27 cellular contexts compared by ENCODE assay signal in genomic region chr2:588041-588645, GRCh38.
"Had no signal": no experiment of that assay in that cellular context is flagged by ENCODE, and none has a peak within 500 bp of the region (broad histone marks: within the 10 kb centered on the region; RNA-seq: fewer than 3 reads in every experiment).

No MANE protein-coding gene starts in this region.

- FAIRE-seq: islet of Langerhans had no signal

- H3K27me3 ChIP-seq: right lobe of liver had no signal

- H3K4me3 ChIP-seq: esophagus squamous epithelium, lower lobe of right lung, right lobe of liver, skin epidermis, tibial artery had no signal

- H3K27ac ChIP-seq: lower lobe of right lung, right lobe of liver, tibial artery, WERI-Rb-1 had no signal

- H3K9me3 ChIP-seq: esophagus squamous epithelium, lower lobe of right lung, right lobe of liver, tibial artery had no signal

- H3K36me3 ChIP-seq: esophagus squamous epithelium, lower lobe of right lung, right lobe of liver, tibial artery, WERI-Rb-1 had no signal

- H3K4me1 ChIP-seq: lower lobe of right lung, right lobe of liver, tibial artery had no signal

- ATAC-seq: activated CD4-positive, CD25-positive, alpha-beta regulatory T cell treated with anti-CD3 and anti-CD28 coated beads, Interleukin-2, amount 50 U/mL, for 24 hours; activated naive CD8-positive, alpha-beta T cell treated with anti-CD3 and anti-CD28 coated beads, Interleukin-2, amount 50 U/mL, for 24 hours; naive thymus-derived CD8-positive, alpha-beta T cell; SK-N-SH treated with all-trans-retinoic acid at 6 μM for 48 hours; T-helper 17 cell had no signal

- DNase-seq: activated CD4-positive, alpha-beta T cell treated with anti-CD3 and anti-CD28 coated beads for 48 hours; activated CD4-positive, alpha-beta T cell treated with anti-CD3 and anti-CD28 coated beads, Interleukin-2, amount 50 U/mL, for 48 hours; activated CD8-positive, alpha-beta memory T cell treated with anti-CD3 and anti-CD28 coated beads, Interleukin-2, amount 50 U/mL, for 4 hours; activated gamma-delta T cell treated with Interleukin-2 at 50 U/mL for 16 hours; activated naive CD8-positive, alpha-beta T cell treated with anti-CD3 and anti-CD28 coated beads, Interleukin-2, amount 50 U/mL, for 24 hours; activated T-cell treated with anti-CD3 and anti-CD28 coated beads, Interleukin-2, amount 50 U/mL, for 1 hour; amygdala; central memory CD4-positive, alpha-beta T cell; esophagus squamous epithelium; foreskin melanocyte; left cardiac atrium; lower lobe of right lung; mesenchymal stem cell; naive thymus-derived CD8-positive, alpha-beta T cell; occipital lobe; right lobe of liver; stimulated activated CD4-positive, alpha-beta T cell treated with anti-CD3 and anti-CD28 coated beads, Interleukin-12 subunit alpha, Interleukin-12 subunit beta, amount 100 ng/mL, for 4 hours; stimulated activated CD4-positive, alpha-beta T cell treated with anti-CD3 and anti-CD28 coated beads, Interleukin-4, amount 100 ng/mL, for 1 hour; substantia nigra; T-helper 17 cell; T1000; tibial artery; WERI-Rb-1 had no signal
